Comparison of ENCODE assay signal across 17 cellular contexts in the genomic region with DNA sequence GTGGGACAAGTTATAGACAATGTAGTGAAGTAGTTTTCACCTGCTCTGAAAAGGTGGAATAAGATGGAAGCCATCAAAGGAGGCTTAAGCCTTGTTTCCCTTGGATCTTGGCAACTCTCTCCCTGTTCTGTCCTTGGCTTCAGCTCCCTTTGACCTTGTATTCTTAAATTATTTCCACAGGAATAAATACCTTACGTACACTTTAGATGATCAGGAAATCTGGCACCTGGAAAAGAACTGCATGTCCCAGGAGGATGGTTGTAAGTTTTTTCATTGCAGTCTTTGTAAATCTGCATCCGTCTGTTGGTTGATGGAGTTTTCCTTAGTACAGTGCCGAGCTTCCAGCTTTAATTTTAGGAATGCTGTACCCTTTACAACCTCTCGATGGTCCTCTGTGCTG.
"Had no signal": no experiment of that assay in that cellular context is flagged by ENCODE, and none has a peak within 500 bp of the region (broad histone marks: within the 10 kb centered on the region; RNA-seq: fewer than 3 reads in every experiment).

No MANE protein-coding gene starts in this region.

- H3K4me3 Mint-ChIP-seq: activated naive CD8-positive, alpha-beta T cell treated with anti-CD3 and anti-CD28 coated beads, Interleukin-2, amount 50 U/mL, for 24 hours; nephron; T-helper 2 cell treated with Interferon-gamma antibody and Interleukin-4, amounts not matched to agents 5 μg/mL and 100 μg/mL, for 36 hours had no signal

- H3K4me3 ChIP-seq: left lung, skin epidermis, vagina had no signal

- H3K36me3 ChIP-seq: vagina had no signal

- ATAC-seq: activated naive CD8-positive, alpha-beta T cell treated with anti-CD3 and anti-CD28 coated beads, Interleukin-2, amount 50 U/mL, for 24 hours; stimulated activated naive CD8-positive, alpha-beta T cell treated with anti-CD3 and anti-CD28 coated beads, Interleukin-15, Interleukin-2, amounts not matched to agents 100 U/mL and 50 U/mL, for 24 hours had no signal

- H3K9me3 Mint-ChIP-seq: activated naive CD8-positive, alpha-beta T cell treated with anti-CD3 and anti-CD28 coated beads, Interleukin-2, amount 50 U/mL, for 24 hours; nephron; T-helper 2 cell treated with Interferon-gamma antibody and Interleukin-4, amounts not matched to agents 5 μg/mL and 100 μg/mL, for 36 hours had no signal

- DNase-seq: activated CD4-positive, CD25-positive, alpha-beta regulatory T cell treated with anti-CD3 and anti-CD28 coated beads, Interleukin-2, amount 50 U/mL, for 72 hours; activated naive CD4-positive, alpha-beta T cell treated with Interleukin-2 at 50 U/mL for 16 hours; activated naive CD8-positive, alpha-beta T cell treated with anti-CD3 and anti-CD28 coated beads, Interleukin-2, amount 50 U/mL, for 24 hours; activated T-cell treated with anti-CD3 and anti-CD28 coated beads for 4 hours; aorta; dorsolateral prefrontal cortex; hippocampal formation; left lung; nucleus accumbens; posterior cingulate gyrus; stimulated activated CD4-positive, alpha-beta T cell treated with anti-CD3 and anti-CD28 coated beads, Interleukin-4, amount 100 ng/mL, for 4 hours; stimulated activated CD8-positive, alpha-beta memory T cell treated with anti-CD3 and anti-CD28 coated beads, Interleukin-4, amount 100 ng/mL, for 48 hours; stimulated activated naive CD8-positive, alpha-beta T cell treated with anti-CD3 and anti-CD28 coated beads, Interleukin-15, Interleukin-2, amounts not matched to agents 100 U/mL and 50 U/mL, for 24 hours had no signal

- H3K27ac Mint-ChIP-seq: activated naive CD8-positive, alpha-beta T cell treated with anti-CD3 and anti-CD28 coated beads, Interleukin-2, amount 50 U/mL, for 24 hours; T-helper 2 cell treated with Interferon-gamma antibody and Interleukin-4, amounts not matched to agents 5 μg/mL and 100 μg/mL, for 36 hours had no signal

- H3K27me3 ChIP-seq: dorsolateral prefrontal cortex, left lung, vagina had no signal

- H3K27me3 Mint-ChIP-seq: activated naive CD8-positive, alpha-beta T cell treated with anti-CD3 and anti-CD28 coated beads, Interleukin-2, amount 50 U/mL, for 24 hours had no signal

- H3K9me3 ChIP-seq: left lung, vagina had no signal
